8 cellular contexts compared by ENCODE assay signal in genomic region chr16:8958344-8958808, GRCh38. TPM values are rescaled to one million over a fixed set of nuclear protein-coding genes. Genes with fewer than 3 reads are reported as not detected.
DNase-seq lines count a peak whose midpoint lies in the region; ATAC-seq and TF ChIP-seq lines count a peak whose summit lies in the region.

No MANE protein-coding gene starts in this region.

- H3K4me1 ChIP-seq in gastroesophageal sphincter, result peaks cover 22 to 87% (median 67%) of the 10 kb centered on the region in 3 donors
- H3K4me1 ChIP-seq in smooth muscle cell (ENCODE audit: low read depth), result peaks cover 61% of the 10 kb centered on the region

- H3K36me3 ChIP-seq in gastroesophageal sphincter (no peaks in the 10 kb centered on the region), smooth muscle cell (ENCODE audit: low read depth) (no peaks in the 10 kb centered on the region)

- peak; percentile 21 to 35 for DNase-seq in stimulated activated CD4-positive, alpha-beta T cell treated with anti-CD3 and anti-CD28 coated beads, Interleukin-2, amount 100 ng/mL, for 24 hours
- DNase-seq in stimulated activated CD4-positive, alpha-beta T cell treated with anti-CD3 and anti-CD28 coated beads, Interleukin-4, amount 100 ng/mL, for 4 hours, result no peak
- DNase-seq in UCSD-AML1 (lab: John Stamatoyannopoulos, UW; ENCODE audit: unreplicated experiment), result peak; percentile 56
- no peak for DNase-seq in smooth muscle cell (lab: John Stamatoyannopoulos, UW; ENCODE audit: unreplicated experiment)
- DNase-seq in NCI-H526 treated with DMSO at 0.1 percent for 48 hours (lab: John Stamatoyannopoulos, UW), result no peak

- H3K27me3 ChIP-seq in gastroesophageal sphincter, result no peaks in the 10 kb centered on the region
- no peaks in the 10 kb centered on the region for H3K27me3 ChIP-seq in smooth muscle cell (ENCODE audit: low read depth)

- peak overlapping the region; percentile 69 for H3K9ac ChIP-seq in smooth muscle cell (ENCODE audit: low read depth)

- peaks cover 92% of the 10 kb centered on the region for H3K79me2 ChIP-seq in smooth muscle cell (ENCODE audit: low read depth)

- peak overlapping the region in 3 of 4 donors; percentile 44 to 62 (median 51) for H3K27ac ChIP-seq in gastroesophageal sphincter
- H3K27ac ChIP-seq in smooth muscle cell (ENCODE audit: low read depth), result peak overlapping the region; percentile 92

- TF ChIP-seq POLR2A in gastroesophageal sphincter (IDR thresholded peaks at IDR 0.05), result no peak

- H3K9me3 ChIP-seq in gastroesophageal sphincter, result no peaks in the 10 kb centered on the region
- no peaks in the 10 kb centered on the region for H3K9me3 ChIP-seq in smooth muscle cell (replicated peaks; ENCODE audit: low read depth)

- H4K20me1 ChIP-seq in smooth muscle cell (ENCODE audit: low read depth), result peaks cover 91% of the 10 kb centered on the region

- peak overlapping the region; percentile 86 for H3K4me2 ChIP-seq in smooth muscle cell

- H2AFZ ChIP-seq in smooth muscle cell (ENCODE audit: low read depth), result no peak overlapping the region

- TF ChIP-seq EP300 in gastroesophageal sphincter (IDR thresholded peaks at IDR 0.05), result no peak

- H3F3A ChIP-seq in smooth muscle cell (ENCODE audit: low read depth), result peaks cover 30% of the 10 kb centered on the region

- ATAC-seq in gastroesophageal sphincter (peak; percentile 15), GM18519 (IDR thresholded peaks at IDR 0.05; ENCODE audit: low FRiP score, unreplicated experiment) (no peak), HG02571 (IDR thresholded peaks at IDR 0.05; ENCODE audit: unreplicated experiment) (no peak)

- H3K4me3 ChIP-seq in gastroesophageal sphincter (peak overlapping the region in 1 of 2 donors; percentile 7), smooth muscle cell (no peak overlapping the region)

- no peak for TF ChIP-seq CTCF in gastroesophageal sphincter (IDR thresholded peaks at IDR 0.05)
- TF ChIP-seq CTCF in smooth muscle cell (IDR thresholded peaks at IDR 0.05; ENCODE audit: borderline replicate concordance, insufficient read depth, poor library complexity, severe bottlenecking), result no peak

- WGBS in gastroesophageal sphincter (ENCODE audit: low coverage in 1 of 2), 2 donors, result 19 to 67% methylated on average over 3 to 5 of the region's 9 CpGs
- WGBS in smooth muscle cell (ENCODE audit: low lambda C conversion rate), result 14% methylated on average over 9 of the region's 9 CpGs

RNA-seq across cellular contexts. Expression of gene USP7, which starts 5.3 kb away (rescaled TPM):
- total RNA-seq in gastroesophageal sphincter, result 10 to 100 TPM; 58.8 to 94.3 (median 82.4) TPM
- 50.7 and 60.8 TPM in 2 replicates for total RNA-seq in smooth muscle cell
- 52.1 and 55.6 TPM in 2 replicates for polyA plus RNA-seq in smooth muscle cell

Comparison
In these comparisons a context has a peak if more than half of its experiments do, and no peak if none do; other contexts are left out.
1. DNase-seq: peak in stimulated activated CD4-positive, alpha-beta T cell treated with anti-CD3 and anti-CD28 coated beads, Interleukin-2, amount 100 ng/mL, for 24 hours (2 of 2) and UCSD-AML1 (single experiment); none in stimulated activated CD4-positive, alpha-beta T cell treated with anti-CD3 and anti-CD28 coated beads, Interleukin-4, amount 100 ng/mL, for 4 hours (0 of 2), smooth muscle cell (single experiment) and NCI-H526 treated with DMSO at 0.1 percent for 48 hours (single experiment).